Comparison of ENCODE assay signal across 20 cellular contexts in genomic region chr6:42201382-42201781, GRCh38. TPM values are rescaled to one million over a fixed set of nuclear protein-coding genes. Genes with fewer than 3 reads are reported as not detected.
DNase-seq lines count a peak whose midpoint lies in the region; ATAC-seq and TF ChIP-seq lines count a peak whose summit lies in the region.
"Had no signal": no experiment of that assay in that cellular context is flagged by ENCODE, and none has a peak within 500 bp of the region (broad histone marks: within the 10 kb centered on the region; RNA-seq: fewer than 3 reads in every experiment).

No MANE protein-coding gene starts in this region.

- TF ChIP-seq POLR2A in vagina (IDR thresholded peaks at IDR 0.05): no peak

- in situ Hi-C loops in Panc1 (cut with HindIII; ENCODE audit: low pct_unique_long_range_greater_than_20kb, low sequenced_read_pairs): no loop called here

- H3K27me3 ChIP-seq in Panc1 (ENCODE audit: control insufficient read depth, insufficient read depth, low read length) (no peaks in the 10 kb centered on the region), vagina (no peaks in the 10 kb centered on the region), colonic mucosa (no peaks in the 10 kb centered on the region)
- H3K27me3 ChIP-seq: BE2C, Peyer's patch had no signal

- no peak for DNase-seq in HFFc6
- no peak for DNase-seq in Panc1 (ENCODE audit: low read depth, low spot score)
- peak; percentile 59 for DNase-seq in fibroblast of pulmonary artery (ENCODE audit: low read depth)
- DNase-seq in vagina (ENCODE audit: extremely low spot score in 2 of 2): no peak
- no peak for DNase-seq in colonic mucosa
- DNase-seq in stimulated activated CD4-positive, alpha-beta T cell treated with anti-CD3 and anti-CD28 coated beads, Interleukin-4, amount 100 ng/mL, for 24 hours: no peak
- DNase-seq in amygdala (lab: John Stamatoyannopoulos, UW): no peak
- DNase-seq: BE2C; Calu3; CD4-positive, alpha-beta memory T cell; DMS79; Kasumi-1; NCI-H1417; NCI-H2029; NCI-H2171; NCI-H446 treated with DMSO at 0.1 percent for 48 hours; Peyer's patch; SIG-M5 had no signal

- H3K27ac ChIP-seq in Panc1 (ENCODE audit: low read length) (peak overlapping the region; percentile 32), vagina (peak overlapping the region; percentile 78), colonic mucosa (no peak overlapping the region)
- H3K27ac ChIP-seq: Peyer's patch had no signal

- intact Hi-C loops in Panc1 (cut with micrococcal nuclease; ENCODE audit: unreplicated experiment) (no loop called here), vagina (cut with DNase I) (no loop called here), colonic mucosa (cut with DNase I) (no loop called here)

- no peaks in the 10 kb centered on the region for H3K9me3 Mint-ChIP-seq in HFFc6

- no peak overlapping the region for H3K4me3 ChIP-seq in Panc1 (ENCODE audit: low read depth in 2 of 2, low read length in 2 of 2)
- no peak overlapping the region for H3K4me3 ChIP-seq in fibroblast of pulmonary artery (replicated peaks; ENCODE audit: low read depth, low read length)
- no peak overlapping the region for H3K4me3 ChIP-seq in vagina
- H3K4me3 ChIP-seq in colonic mucosa: no peak overlapping the region
- H3K4me3 ChIP-seq: HAP-1, Peyer's patch had no signal

- H3K36me3 ChIP-seq in Panc1 (ENCODE audit: control insufficient read depth, insufficient read depth, low read length): no peaks in the 10 kb centered on the region
- H3K36me3 ChIP-seq in vagina: no peaks in the 10 kb centered on the region
- no peaks in the 10 kb centered on the region for H3K36me3 ChIP-seq in colonic mucosa

- H3K4me1 ChIP-seq in Panc1 (ENCODE audit: control insufficient read depth, insufficient read depth, low read length): peaks cover 5% of the 10 kb centered on the region; the same call in 1 of the 2 replicates
- H3K4me1 ChIP-seq in vagina: peaks cover 38% of the 10 kb centered on the region
- no peaks in the 10 kb centered on the region for H3K4me1 ChIP-seq in colonic mucosa
- H3K4me1 ChIP-seq: BE2C, HAP-1 had no signal

- peak overlapping the region; percentile 56; the same call in 1 of the 2 replicates for H3K4me3 Mint-ChIP-seq in HFFc6
- H3K4me3 Mint-ChIP-seq: CD4-positive, alpha-beta memory T cell had no signal

- no peak for ATAC-seq in Panc1

- H3K27me3 Mint-ChIP-seq in HFFc6 (ENCODE audit: insufficient read depth): peaks cover 1% of the 10 kb centered on the region; the same call in 1 of the 2 replicates
- H3K27me3 Mint-ChIP-seq: CD4-positive, alpha-beta memory T cell had no signal

- POLR2A ChIA-PET in Panc1 (lab: Charles Lee): no interaction called here

- TF ChIP-seq CTCF in HFFc6 (IDR thresholded peaks at IDR 0.05) (no peak), Panc1 (IDR thresholded peaks at IDR 0.05) (no peak), fibroblast of pulmonary artery (IDR thresholded peaks at IDR 0.05; ENCODE audit: low read length, missing control alignments) (no peak), vagina (IDR thresholded peaks at IDR 0.05) (no peak), colonic mucosa (IDR thresholded peaks at IDR 0.05) (no peak)

- peaks cover 48% of the 10 kb centered on the region for H3K4me1 Mint-ChIP-seq in HFFc6 (ENCODE audit: low read depth)

- no peaks in the 10 kb centered on the region for H3K9me3 ChIP-seq in Panc1 (ENCODE audit: control insufficient read depth, insufficient read depth, low read depth, low read length)
- H3K9me3 ChIP-seq in vagina: no peaks in the 10 kb centered on the region
- no peaks in the 10 kb centered on the region for H3K9me3 ChIP-seq in colonic mucosa
- H3K9me3 ChIP-seq: BE2C, HAP-1, Peyer's patch had no signal

- peaks cover 18% of the 10 kb centered on the region for H3K36me3 Mint-ChIP-seq in HFFc6 (ENCODE audit: low read depth)

- peak overlapping the region; percentile 86; the same call in 1 of the 2 replicates for H3K27ac Mint-ChIP-seq in HFFc6

- no peak overlapping the region for H3K9ac ChIP-seq in colonic mucosa (ENCODE audit: low read depth in 2 of 2, low read length in 2 of 2)

- CTCF ChIA-PET in Panc1 (lab: Charles Lee): no interaction called here

- no TSS peak for BruUV-seq in Panc1 (replicated peaks; lab: Mats Ljungman, UMichigan)

RNA-seq across cellular contexts. Expression of gene GUCA1B, which starts 6.6 kb away (rescaled TPM):
- under 1 TPM in 4 of 6 experiments, not detected in 2; 0.17 to 0.31 (median 0.24) TPM for total RNA-seq in HFFc6 (2021; fragmentation: NEBNext Ultra II Directional; extraction: Animal tissue kit (Norgen Biotek cat#: 25700))
- 1.4 TPM for total RNA-seq in Panc1 (2021; ENCODE audit: unreplicated experiment)
- 0.93 TPM for polyA plus RNA-seq in Panc1 (2012; ENCODE audit: insufficient read length)
- not detected for total RNA-seq in vagina
- total RNA-seq in colonic mucosa: 1 to 10 TPM in 1 of 2 donors, under 1 TPM in 1; 0.80 to 1.4 TPM
- total RNA-seq: HT-29 had no signal

RNA-seq across cellular contexts. Expression of gene MRPS10, which starts 16.3 kb away (rescaled TPM):
- 10 to 100 TPM; 40.9 to 49.3 (median 43.8) TPM for total RNA-seq in HFFc6 (2021; fragmentation: NEBNext Ultra II Directional; extraction: Animal tissue kit (Norgen Biotek cat#: 25700))
- total RNA-seq in Panc1 (2021; ENCODE audit: unreplicated experiment) (67.6 TPM), vagina (21.4 TPM), colonic mucosa (10 to 100 TPM; 32.5 to 33.0 TPM)
- polyA plus RNA-seq in Panc1 (2012; ENCODE audit: insufficient read length): 48.0 TPM

RNA-seq across cellular contexts. Expression of gene GUCA1A, which starts 28.2 kb away (rescaled TPM):
- total RNA-seq in HFFc6 (2021; fragmentation: NEBNext Ultra II Directional; extraction: Animal tissue kit (Norgen Biotek cat#: 25700)): not detected
- total RNA-seq in Panc1 (2021; ENCODE audit: unreplicated experiment): not detected
- polyA plus RNA-seq in Panc1 (2012; ENCODE audit: insufficient read length): not detected
- not detected for total RNA-seq in vagina
- not detected for total RNA-seq in colonic mucosa
- total RNA-seq: Calu3; CD4-positive, alpha-beta memory T cell; HT-29; Peyer's patch had no signal
- polyA plus RNA-seq: CD4-positive, alpha-beta memory T cell had no signal

RNA-seq across cellular contexts. Expression of gene C6orf132, which starts 59.0 kb away (rescaled TPM):
- total RNA-seq in HFFc6 (2021; fragmentation: NEBNext Ultra II Directional; extraction: Animal tissue kit (Norgen Biotek cat#: 25700)): 1 to 10 TPM; 4.7 to 6.6 (median 5.1) TPM
- total RNA-seq in Panc1 (2021; ENCODE audit: unreplicated experiment): 12.9 TPM
- 11.4 TPM for polyA plus RNA-seq in Panc1 (2012; ENCODE audit: insufficient read length)
- 78.6 TPM for total RNA-seq in vagina
- 10 to 100 TPM; 35.1 to 42.3 TPM for total RNA-seq in colonic mucosa
- total RNA-seq: CD4-positive, alpha-beta memory T cell had no signal
- polyA plus RNA-seq: CD4-positive, alpha-beta memory T cell had no signal
